1 cellular context compared by ENCODE assay signal in the genomic region with DNA sequence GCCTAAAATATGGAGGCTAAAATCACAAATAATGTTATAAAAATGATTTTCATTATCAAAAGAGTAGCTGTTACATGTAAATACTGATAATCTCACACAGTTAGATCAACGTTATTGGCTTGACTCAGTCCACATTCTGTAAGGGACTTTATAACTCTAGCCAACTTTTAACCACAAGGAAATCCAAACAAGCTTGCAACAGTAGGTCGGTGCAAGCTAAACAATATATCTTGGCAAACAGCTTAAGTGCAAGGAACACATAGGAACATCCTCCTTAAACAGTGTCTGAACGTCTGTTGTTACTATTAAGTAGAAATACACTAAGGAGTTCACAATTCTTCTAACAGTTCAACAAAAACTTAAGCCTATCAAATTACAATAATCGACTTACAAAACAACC.
TF ChIP-seq lines count a peak whose summit lies in the region.

No MANE protein-coding gene starts in this region.

TF ChIP-seq in endothelial cell of umbilical vein, 7 proteins besides CTCF, POLR2A, EP300 and RAD21:
- TF ChIP-seq JUN (IDR thresholded peaks at IDR 0.05; ENCODE audit: borderline replicate concordance, insufficient read depth, insufficient read length, low read depth) = no peak
- TF ChIP-seq EZH2 (IDR thresholded peaks at IDR 0.05; ENCODE audit: borderline replicate concordance, low read depth, low read length, severe bottlenecking) = no peak
- TF ChIP-seq MYC (IDR thresholded peaks at IDR 0.05; ENCODE audit: low read depth, low read length) = no peak
- TF ChIP-seq GATA2 (IDR thresholded peaks at IDR 0.05; ENCODE audit: insufficient read depth, insufficient read length, low read depth, low read length) = no peak
- no peak for TF ChIP-seq POLR2AphosphoS5 (IDR thresholded peaks at IDR 0.05; ENCODE audit: insufficient read depth, low read depth, low read length)
- TF ChIP-seq MAX (IDR thresholded peaks at IDR 0.05; ENCODE audit: insufficient read depth, insufficient read length) = no peak
- TF ChIP-seq FOS (IDR thresholded peaks at IDR 0.05; ENCODE audit: borderline replicate concordance, insufficient read depth, low read length) = no peak
TF ChIP-seq in endothelial cell of umbilical vein: peak in this region for 0.
